Comparison of ENCODE assay signal across 1 cellular context in genomic region chr12:52023182-52023975, GRCh38.
A peak's percentile ranks its signal among the peaks of the same experiment; 100 is the strongest.
TF ChIP-seq lines count a peak whose summit lies in the region.

No MANE protein-coding gene starts in this region.

TF ChIP-seq in HEK293, 187 proteins besides CTCF, POLR2A, EP300 and RAD21 (continued from another document and continues in another):
- TF ChIP-seq PRDM10 (tag by site-specific recombination; IDR thresholded peaks at IDR 0.05) = 0 out of 2 replicates have a peak, but pooled peaks have one; percentile 15
- TF ChIP-seq ZNF416 (tag by site-specific recombination; IDR thresholded peaks at IDR 0.05) = no peak
- peak; percentile 19; the same call in 1 of the 2 replicates for TF ChIP-seq ZNF629 (tag by site-specific recombination; IDR thresholded peaks at IDR 0.05)
- peak; percentile 85 for TF ChIP-seq ZNF2 (tag by site-specific recombination; IDR thresholded peaks at IDR 0.05)
- TF ChIP-seq ZNF792 (tag by site-specific recombination; IDR thresholded peaks at IDR 0.05) = no peak
- TF ChIP-seq PATZ1 (tag by site-specific recombination; IDR thresholded peaks at IDR 0.05) = peak; percentile 93
- no peak for TF ChIP-seq ZSCAN18 (tag by site-specific recombination; IDR thresholded peaks at IDR 0.05)
- 0 out of 2 replicates have a peak, but pooled peaks have one; percentile 32 for TF ChIP-seq RBAK (tag by site-specific recombination; IDR thresholded peaks at IDR 0.05)
- TF ChIP-seq ZSCAN23 (tag by site-specific recombination; IDR thresholded peaks at IDR 0.05) = no peak
- TF ChIP-seq ZNF660 (tag by site-specific recombination; IDR thresholded peaks at IDR 0.05) = peak; percentile 36; the same call in 1 of the 2 replicates
- TF ChIP-seq WT1 (tag by site-specific recombination; IDR thresholded peaks at IDR 0.05) = 0 out of 2 replicates have a peak, but pooled peaks have one; percentile 24
- no peak for TF ChIP-seq ZNF202 (tag by site-specific recombination; IDR thresholded peaks at IDR 0.05; ENCODE audit: borderline replicate concordance)
- no peak for TF ChIP-seq ZNF366 (tag by site-specific recombination; conservative IDR thresholded peaks at IDR 0.05)
- TF ChIP-seq ZBTB20 (tag by site-specific recombination; IDR thresholded peaks at IDR 0.05) = peak; percentile 16; the same call in 1 of the 2 replicates
- no peak for TF ChIP-seq HOXC10 (CRISPR knock-in tag; IDR thresholded peaks at IDR 0.05)
- peak; percentile 71; the same call in 1 of the 2 replicates for TF ChIP-seq KLF10 (tag by site-specific recombination; IDR thresholded peaks at IDR 0.05)
- TF ChIP-seq ZNF658 (tag by site-specific recombination; IDR thresholded peaks at IDR 0.05) = no peak
- TF ChIP-seq ZNF223 (tag by site-specific recombination; IDR thresholded peaks at IDR 0.05) = no peak
- no peak for TF ChIP-seq SALL2 (tag by site-specific recombination; IDR thresholded peaks at IDR 0.05; ENCODE audit: borderline replicate concordance)
- TF ChIP-seq FEZF1 (tag by site-specific recombination; IDR thresholded peaks at IDR 0.05) = no peak
- peak; percentile 93 for TF ChIP-seq ZNF16 (tag by site-specific recombination; IDR thresholded peaks at IDR 0.05; ENCODE audit: low read depth)
- peak; percentile 68 for TF ChIP-seq ZNF654 (tag by site-specific recombination; IDR thresholded peaks at IDR 0.05; ENCODE audit: low read depth)
- TF ChIP-seq MZF1 (tag by site-specific recombination; IDR thresholded peaks at IDR 0.05; ENCODE audit: borderline replicate concordance) = no peak
- peak; percentile 80 for TF ChIP-seq ZBTB17 (tag by site-specific recombination; IDR thresholded peaks at IDR 0.05)
- TF ChIP-seq ZNF175 (tag by site-specific recombination; IDR thresholded peaks at IDR 0.05) = no peak
- no peak for TF ChIP-seq ZNF529 (tag by site-specific recombination; IDR thresholded peaks at IDR 0.05; ENCODE audit: insufficient replicate concordance)
- no peak for TF ChIP-seq ZNF580 (tag by site-specific recombination; IDR thresholded peaks at IDR 0.05)
- no peak for TF ChIP-seq TRIM28 (IDR thresholded peaks at IDR 0.05; ENCODE audit: borderline replicate concordance, low read length)
- no peak for TF ChIP-seq GLI2 (tag by site-specific recombination; IDR thresholded peaks at IDR 0.05; ENCODE audit: borderline replicate concordance, low read depth)
- no peak for TF ChIP-seq ZNF18 (tag by site-specific recombination; IDR thresholded peaks at IDR 0.05)
- TF ChIP-seq HOXA7 (CRISPR knock-in tag; IDR thresholded peaks at IDR 0.05; ENCODE audit: borderline replicate concordance) = no peak
- no peak for TF ChIP-seq ZBTB11 (tag by site-specific recombination; conservative IDR thresholded peaks at IDR 0.05; ENCODE audit: low read depth)
- no peak for TF ChIP-seq TSHZ1 (tag by site-specific recombination; IDR thresholded peaks at IDR 0.05; ENCODE audit: borderline replicate concordance)
- TF ChIP-seq ZNF768 (tag by site-specific recombination; IDR thresholded peaks at IDR 0.05) = no peak
- 0 out of 2 replicates have a peak, but pooled peaks have one; percentile 13 for TF ChIP-seq SCRT2 (tag by site-specific recombination; IDR thresholded peaks at IDR 0.05)
- TF ChIP-seq ZNF341 (tag by site-specific recombination; IDR thresholded peaks at IDR 0.05; ENCODE audit: low read depth) = 0 out of 2 replicates have a peak, but pooled peaks have one; percentile 13
- no peak for TF ChIP-seq ZNF266 (tag by site-specific recombination; IDR thresholded peaks at IDR 0.05; ENCODE audit: low read depth)
- no peak for TF ChIP-seq ZNF148 (tag by site-specific recombination; IDR thresholded peaks at IDR 0.05; ENCODE audit: borderline replicate concordance)
- TF ChIP-seq ZNF501 (tag by site-specific recombination; IDR thresholded peaks at IDR 0.05) = peak; percentile 54; the same call in 1 of the 2 replicates
- TF ChIP-seq ZNF777 (tag by site-specific recombination; IDR thresholded peaks at IDR 0.05; ENCODE audit: borderline replicate concordance) = no peak
- TF ChIP-seq ZNF701 (tag by site-specific recombination; IDR thresholded peaks at IDR 0.05) = no peak
